Comparison of ENCODE assay signal across 1 cellular context in genomic region chr6:21186479-21187055, GRCh38.
TF ChIP-seq lines count a peak whose summit lies in the region.

No MANE protein-coding gene starts in this region.

TF ChIP-seq in IMR-90, 13 proteins besides CTCF, POLR2A, EP300 and RAD21 (continued from another document):
- TF ChIP-seq MXI1 (IDR thresholded peaks at IDR 0.05; ENCODE audit: borderline replicate concordance, low read depth, low read length) (no peak), FOS (IDR thresholded peaks at IDR 0.05; ENCODE audit: low read depth, low read length) (no peak)
TF ChIP-seq in IMR-90: peak in this region for 0.
